10 cellular contexts compared by ENCODE assay signal in the genomic region with DNA sequence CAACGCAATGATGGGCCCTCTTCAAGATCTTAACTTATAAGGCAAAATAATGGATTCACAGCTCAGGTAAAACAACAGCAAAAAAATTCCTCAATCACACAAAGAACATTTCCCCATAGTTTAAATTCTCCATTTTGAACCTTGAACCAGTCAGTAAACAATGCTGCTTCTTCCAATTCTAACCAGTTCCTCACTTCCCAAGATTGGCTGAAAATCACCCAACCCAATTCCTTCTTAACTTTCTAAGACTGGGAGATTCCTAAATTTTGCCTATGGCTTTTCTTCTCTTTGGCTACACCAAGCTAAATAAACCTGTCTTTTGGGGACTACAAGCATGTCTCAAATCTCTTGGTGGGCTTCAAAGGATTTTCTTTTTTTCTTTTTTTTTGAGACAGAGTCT.
"Had no signal": no experiment of that assay in that cellular context is flagged by ENCODE, and none has a peak within 500 bp of the region (broad histone marks: within the 10 kb centered on the region; RNA-seq: fewer than 3 reads in every experiment).

No MANE protein-coding gene starts in this region.

- H3K4me3 ChIP-seq: GM23248, GM23338 had no signal

- H3K9ac ChIP-seq: GM23248 had no signal

- ATAC-seq: GM23338, HCT116 had no signal

- H3K27ac ChIP-seq: GM23248 had no signal

- FAIRE-seq: H1, H54 had no signal

- H2AFZ ChIP-seq: GM23248, GM23338 had no signal

- H3K4me3 Mint-ChIP-seq: GM23338, H9, HFFc6 had no signal

- DNase-seq: GM23248, GOT3, H7, H9, HCEC 1CT, HFFc6 had no signal

- H3K9me3 Mint-ChIP-seq: GM23338, H9, HFFc6 had no signal

- H3K4me2 ChIP-seq: GM23338 had no signal

- H3K27ac Mint-ChIP-seq: GM23338, HFFc6 had no signal
